In the genomic region with DNA sequence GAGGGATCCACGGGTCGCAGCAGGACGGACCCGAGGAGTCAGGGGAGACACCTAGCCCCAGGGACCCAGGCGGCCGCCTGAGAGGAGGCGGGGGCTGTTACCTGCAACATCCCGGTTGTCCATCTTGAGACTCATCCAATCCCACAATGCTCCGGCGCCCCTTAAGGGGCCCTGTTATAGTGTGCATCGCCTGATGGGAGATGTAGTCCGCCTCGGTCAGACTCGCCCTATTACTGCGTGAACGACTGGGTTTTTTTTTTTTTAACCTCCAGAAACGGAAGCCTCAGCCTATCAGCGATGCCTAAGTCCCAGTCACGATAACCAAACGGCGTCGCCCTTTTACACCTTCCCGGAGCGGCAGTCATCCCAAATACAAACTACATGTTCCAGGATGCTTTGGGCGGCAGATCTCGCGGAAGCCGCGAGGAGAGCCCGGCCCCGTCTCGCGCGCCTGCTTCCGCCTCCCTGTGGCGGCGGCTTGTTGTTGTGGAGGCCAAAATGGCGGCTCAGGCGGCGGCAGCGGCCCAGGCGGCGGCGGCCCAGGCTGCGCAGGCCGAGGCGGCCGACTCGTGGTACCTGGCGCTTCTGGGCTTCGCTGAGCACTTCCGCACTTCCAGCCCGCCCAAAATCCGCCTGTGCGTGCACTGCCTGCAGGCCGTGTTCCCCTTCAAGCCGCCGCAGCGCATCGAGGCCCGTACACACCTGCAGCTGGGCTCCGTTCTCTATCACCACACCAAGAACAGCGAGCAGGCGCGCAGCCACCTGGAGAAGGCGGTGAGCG, we compare ENCODE assay signal across 1 cellular context.
TF ChIP-seq lines count a peak whose summit lies in the region.

TSS of gene MAU2 (plus strand) at position 468 of the 781 bp plus-strand sequence. CDS start at position 499, 31 bp downstream.
A gene with protein sequence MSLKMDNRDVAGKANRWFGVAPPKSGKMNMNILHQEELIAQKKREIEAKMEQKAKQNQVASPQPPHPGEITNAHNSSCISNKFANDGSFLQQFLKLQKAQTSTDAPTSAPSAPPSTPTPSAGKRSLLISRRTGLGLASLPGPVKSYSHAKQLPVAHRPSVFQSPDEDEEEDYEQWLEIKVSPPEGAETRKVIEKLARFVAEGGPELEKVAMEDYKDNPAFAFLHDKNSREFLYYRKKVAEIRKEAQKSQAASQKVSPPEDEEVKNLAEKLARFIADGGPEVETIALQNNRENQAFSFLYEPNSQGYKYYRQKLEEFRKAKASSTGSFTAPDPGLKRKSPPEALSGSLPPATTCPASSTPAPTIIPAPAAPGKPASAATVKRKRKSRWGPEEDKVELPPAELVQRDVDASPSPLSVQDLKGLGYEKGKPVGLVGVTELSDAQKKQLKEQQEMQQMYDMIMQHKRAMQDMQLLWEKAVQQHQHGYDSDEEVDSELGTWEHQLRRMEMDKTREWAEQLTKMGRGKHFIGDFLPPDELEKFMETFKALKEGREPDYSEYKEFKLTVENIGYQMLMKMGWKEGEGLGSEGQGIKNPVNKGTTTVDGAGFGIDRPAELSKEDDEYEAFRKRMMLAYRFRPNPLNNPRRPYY (minus strand): TSS at position 148 of the 781 bp plus-strand sequence. CDS start 13 bp downstream, at position 135.

TF ChIP-seq in K562, 482 proteins besides CTCF, POLR2A, EP300 and RAD21 (continued from another document and continues in another):
- TF ChIP-seq, protein P1, sequence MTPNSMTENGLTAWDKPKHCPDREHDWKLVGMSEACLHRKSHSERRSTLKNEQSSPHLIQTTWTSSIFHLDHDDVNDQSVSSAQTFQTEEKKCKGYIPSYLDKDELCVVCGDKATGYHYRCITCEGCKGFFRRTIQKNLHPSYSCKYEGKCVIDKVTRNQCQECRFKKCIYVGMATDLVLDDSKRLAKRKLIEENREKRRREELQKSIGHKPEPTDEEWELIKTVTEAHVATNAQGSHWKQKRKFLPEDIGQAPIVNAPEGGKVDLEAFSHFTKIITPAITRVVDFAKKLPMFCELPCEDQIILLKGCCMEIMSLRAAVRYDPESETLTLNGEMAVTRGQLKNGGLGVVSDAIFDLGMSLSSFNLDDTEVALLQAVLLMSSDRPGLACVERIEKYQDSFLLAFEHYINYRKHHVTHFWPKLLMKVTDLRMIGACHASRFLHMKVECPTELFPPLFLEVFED (CRISPR knock-in tag; conservative IDR thresholded peaks at IDR 0.05) = no peak
- peak; percentile 96 for TF ChIP-seq ZNF143 (CRISPR knock-in tag; IDR thresholded peaks at IDR 0.05)
- TF ChIP-seq ZBTB43 (CRISPR knock-in tag; IDR thresholded peaks at IDR 0.05) = no peak
- peak; percentile 79 for TF ChIP-seq ZEB2 (IDR thresholded peaks at IDR 0.05)
- peak; percentile 92 for TF ChIP-seq BRD4 (IDR thresholded peaks at IDR 0.05)
- no peak for TF ChIP-seq CHD4 (IDR thresholded peaks at IDR 0.05; ENCODE audit: insufficient read depth, insufficient replicate concordance, low read depth, low read length, poor library complexity, severe bottlenecking)
- 0 out of 2 replicates have a peak, but pooled peaks have one; percentile 5 for TF ChIP-seq SMAD3 (CRISPR knock-in tag; conservative IDR thresholded peaks at IDR 0.05)
- TF ChIP-seq, protein P2, sequence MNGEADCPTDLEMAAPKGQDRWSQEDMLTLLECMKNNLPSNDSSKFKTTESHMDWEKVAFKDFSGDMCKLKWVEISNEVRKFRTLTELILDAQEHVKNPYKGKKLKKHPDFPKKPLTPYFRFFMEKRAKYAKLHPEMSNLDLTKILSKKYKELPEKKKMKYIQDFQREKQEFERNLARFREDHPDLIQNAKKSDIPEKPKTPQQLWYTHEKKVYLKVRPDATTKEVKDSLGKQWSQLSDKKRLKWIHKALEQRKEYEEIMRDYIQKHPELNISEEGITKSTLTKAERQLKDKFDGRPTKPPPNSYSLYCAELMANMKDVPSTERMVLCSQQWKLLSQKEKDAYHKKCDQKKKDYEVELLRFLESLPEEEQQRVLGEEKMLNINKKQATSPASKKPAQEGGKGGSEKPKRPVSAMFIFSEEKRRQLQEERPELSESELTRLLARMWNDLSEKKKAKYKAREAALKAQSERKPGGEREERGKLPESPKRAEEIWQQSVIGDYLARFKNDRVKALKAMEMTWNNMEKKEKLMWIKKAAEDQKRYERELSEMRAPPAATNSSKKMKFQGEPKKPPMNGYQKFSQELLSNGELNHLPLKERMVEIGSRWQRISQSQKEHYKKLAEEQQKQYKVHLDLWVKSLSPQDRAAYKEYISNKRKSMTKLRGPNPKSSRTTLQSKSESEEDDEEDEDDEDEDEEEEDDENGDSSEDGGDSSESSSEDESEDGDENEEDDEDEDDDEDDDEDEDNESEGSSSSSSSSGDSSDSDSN (IDR thresholded peaks at IDR 0.05; ENCODE audit: borderline replicate concordance in 1 of 2, low read depth in 2 of 2, low read length in 2 of 2) = no peak
- no peak for TF ChIP-seq RBM22 (IDR thresholded peaks at IDR 0.05; ENCODE audit: low read depth, low read length, poor library complexity, severe bottlenecking)
- no peak for TF ChIP-seq MLLT1 (IDR thresholded peaks at IDR 0.05)
- TF ChIP-seq MCM2 (IDR thresholded peaks at IDR 0.05; ENCODE audit: low read depth) = no peak
- TF ChIP-seq E4F1 (CRISPR knock-in tag; IDR thresholded peaks at IDR 0.05; ENCODE audit: borderline replicate concordance) = no peak
- peak; percentile 60; the same call in 1 of the 2 replicates for TF ChIP-seq ZNF124 (CRISPR knock-in tag; IDR thresholded peaks at IDR 0.05)
- TF ChIP-seq ZNF764 (CRISPR knock-in tag; IDR thresholded peaks at IDR 0.05; ENCODE audit: low read depth) = 0 out of 2 replicates have a peak, but pooled peaks have one; percentile 49
- TF ChIP-seq HMG20A (CRISPR knock-in tag; conservative IDR thresholded peaks at IDR 0.05) = no peak
- no peak for TF ChIP-seq FUS (optimal IDR thresholded peaks at IDR 0.05; ENCODE audit: low read depth, low read length)
- peak; percentile 99 for TF ChIP-seq MTA3 (IDR thresholded peaks at IDR 0.05; ENCODE audit: borderline replicate concordance)
- TF ChIP-seq, protein P3, sequence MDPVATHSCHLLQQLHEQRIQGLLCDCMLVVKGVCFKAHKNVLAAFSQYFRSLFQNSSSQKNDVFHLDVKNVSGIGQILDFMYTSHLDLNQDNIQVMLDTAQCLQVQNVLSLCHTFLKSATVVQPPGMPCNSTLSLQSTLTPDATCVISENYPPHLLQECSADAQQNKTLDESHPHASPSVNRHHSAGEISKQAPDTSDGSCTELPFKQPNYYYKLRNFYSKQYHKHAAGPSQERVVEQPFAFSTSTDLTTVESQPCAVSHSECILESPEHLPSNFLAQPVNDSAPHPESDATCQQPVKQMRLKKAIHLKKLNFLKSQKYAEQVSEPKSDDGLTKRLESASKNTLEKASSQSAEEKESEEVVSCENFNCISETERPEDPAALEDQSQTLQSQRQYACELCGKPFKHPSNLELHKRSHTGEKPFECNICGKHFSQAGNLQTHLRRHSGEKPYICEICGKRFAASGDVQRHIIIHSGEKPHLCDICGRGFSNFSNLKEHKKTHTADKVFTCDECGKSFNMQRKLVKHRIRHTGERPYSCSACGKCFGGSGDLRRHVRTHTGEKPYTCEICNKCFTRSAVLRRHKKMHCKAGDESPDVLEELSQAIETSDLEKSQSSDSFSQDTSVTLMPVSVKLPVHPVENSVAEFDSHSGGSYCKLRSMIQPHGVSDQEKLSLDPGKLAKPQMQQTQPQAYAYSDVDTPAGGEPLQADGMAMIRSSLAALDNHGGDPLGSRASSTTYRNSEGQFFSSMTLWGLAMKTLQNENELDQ (CRISPR knock-in tag; IDR thresholded peaks at IDR 0.05; ENCODE audit: borderline replicate concordance) = no peak
- no peak for TF ChIP-seq ILF3 (IDR thresholded peaks at IDR 0.05; ENCODE audit: borderline replicate concordance)
- no peak for TF ChIP-seq ZNF740 (CRISPR knock-in tag; IDR thresholded peaks at IDR 0.05)
- no peak for TF ChIP-seq ZNF740 (tag; IDR thresholded peaks at IDR 0.05)
- no peak for TF ChIP-seq CCAR2 (IDR thresholded peaks at IDR 0.05; ENCODE audit: low read depth, low read length)
- TF ChIP-seq ZNF41 (CRISPR knock-in tag; conservative IDR thresholded peaks at IDR 0.05) = no peak
- TF ChIP-seq, protein P4, sequence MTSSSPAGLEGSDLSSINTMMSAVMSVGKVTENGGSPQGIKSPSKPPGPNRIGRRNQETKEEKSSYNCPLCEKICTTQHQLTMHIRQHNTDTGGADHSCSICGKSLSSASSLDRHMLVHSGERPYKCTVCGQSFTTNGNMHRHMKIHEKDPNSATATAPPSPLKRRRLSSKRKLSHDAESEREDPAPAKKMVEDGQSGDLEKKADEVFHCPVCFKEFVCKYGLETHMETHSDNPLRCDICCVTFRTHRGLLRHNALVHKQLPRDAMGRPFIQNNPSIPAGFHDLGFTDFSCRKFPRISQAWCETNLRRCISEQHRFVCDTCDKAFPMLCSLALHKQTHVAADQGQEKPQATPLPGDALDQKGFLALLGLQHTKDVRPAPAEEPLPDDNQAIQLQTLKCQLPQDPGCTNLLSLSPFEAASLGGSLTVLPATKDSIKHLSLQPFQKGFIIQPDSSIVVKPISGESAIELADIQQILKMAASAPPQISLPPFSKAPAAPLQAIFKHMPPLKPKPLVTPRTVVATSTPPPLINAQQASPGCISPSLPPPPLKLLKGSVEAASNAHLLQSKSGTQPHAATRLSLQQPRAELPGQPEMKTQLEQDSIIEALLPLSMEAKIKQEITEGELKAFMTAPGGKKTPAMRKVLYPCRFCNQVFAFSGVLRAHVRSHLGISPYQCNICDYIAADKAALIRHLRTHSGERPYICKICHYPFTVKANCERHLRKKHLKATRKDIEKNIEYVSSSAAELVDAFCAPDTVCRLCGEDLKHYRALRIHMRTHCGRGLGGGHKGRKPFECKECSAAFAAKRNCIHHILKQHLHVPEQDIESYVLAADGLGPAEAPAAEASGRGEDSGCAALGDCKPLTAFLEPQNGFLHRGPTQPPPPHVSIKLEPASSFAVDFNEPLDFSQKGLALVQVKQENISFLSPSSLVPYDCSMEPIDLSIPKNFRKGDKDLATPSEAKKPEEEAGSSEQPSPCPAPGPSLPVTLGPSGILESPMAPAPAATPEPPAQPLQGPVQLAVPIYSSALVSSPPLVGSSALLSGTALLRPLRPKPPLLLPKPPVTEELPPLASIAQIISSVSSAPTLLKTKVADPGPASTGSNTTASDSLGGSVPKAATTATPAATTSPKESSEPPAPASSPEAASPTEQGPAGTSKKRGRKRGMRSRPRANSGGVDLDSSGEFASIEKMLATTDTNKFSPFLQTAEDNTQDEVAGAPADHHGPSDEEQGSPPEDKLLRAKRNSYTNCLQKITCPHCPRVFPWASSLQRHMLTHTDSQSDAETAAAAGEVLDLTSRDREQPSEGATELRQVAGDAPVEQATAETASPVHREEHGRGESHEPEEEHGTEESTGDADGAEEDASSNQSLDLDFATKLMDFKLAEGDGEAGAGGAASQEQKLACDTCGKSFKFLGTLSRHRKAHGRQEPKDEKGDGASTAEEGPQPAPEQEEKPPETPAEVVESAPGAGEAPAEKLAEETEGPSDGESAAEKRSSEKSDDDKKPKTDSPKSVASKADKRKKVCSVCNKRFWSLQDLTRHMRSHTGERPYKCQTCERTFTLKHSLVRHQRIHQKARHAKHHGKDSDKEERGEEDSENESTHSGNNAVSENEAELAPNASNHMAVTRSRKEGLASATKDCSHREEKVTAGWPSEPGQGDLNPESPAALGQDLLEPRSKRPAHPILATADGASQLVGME (CRISPR knock-in tag; IDR thresholded peaks at IDR 0.05) = peak; percentile 76; the same call in 1 of the 2 replicates
- TF ChIP-seq YY1 (IDR thresholded peaks at IDR 0.05; ENCODE audit: borderline replicate concordance in 1 of 3, control insufficient read depth in 1 of 3, extremely low read depth in 1 of 3, insufficient read depth in 3 of 3, insufficient read length in 1 of 3, insufficient replicate concordance in 2 of 3, low read depth in 1 of 3, low read length in 2 of 3) = peak; percentile 89 to 98 (median 97)
